In the genomic region with DNA sequence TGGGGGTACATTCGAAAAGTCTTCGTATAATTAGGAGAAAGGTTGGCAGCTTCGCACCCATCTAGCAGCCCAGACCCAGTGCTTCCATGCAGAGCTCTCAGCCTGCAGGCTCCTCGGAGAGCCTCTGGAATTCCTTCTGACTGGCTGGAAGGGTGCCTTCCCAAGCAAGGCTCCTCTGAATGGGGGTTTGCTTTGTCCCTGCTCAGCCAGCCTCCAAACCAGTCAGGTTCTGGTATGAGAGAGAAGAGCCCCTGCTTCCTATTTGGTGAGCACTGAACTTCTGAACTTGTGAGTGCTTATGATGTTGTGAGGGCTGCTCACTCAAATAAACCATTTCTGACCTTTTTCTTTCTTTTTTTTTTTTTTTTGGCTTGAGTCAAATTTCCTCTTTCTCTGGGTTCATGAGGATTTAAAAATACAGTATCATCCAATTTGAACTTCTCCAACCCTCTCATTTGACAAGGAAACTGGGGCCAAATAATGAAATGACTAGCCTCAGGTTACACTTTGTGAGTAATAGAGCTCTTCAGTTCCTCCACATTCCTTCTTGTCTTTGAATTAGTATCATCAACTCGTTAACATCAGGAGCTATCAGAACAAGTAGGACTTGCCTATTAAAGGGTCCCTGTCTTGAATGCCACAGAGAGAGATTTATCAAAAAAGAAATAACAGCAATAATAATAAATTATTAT, we compare ENCODE assay signal across 14 cellular contexts. TPM values are rescaled to one million over a fixed set of nuclear protein-coding genes. Genes with fewer than 3 reads are reported as not detected.
DNase-seq lines count a peak whose midpoint lies in the region; ATAC-seq, FAIRE-seq and TF ChIP-seq lines count a peak whose summit lies in the region.
"Had no signal": no experiment of that assay in that cellular context is flagged by ENCODE, and none has a peak within 500 bp of the region (broad histone marks: within the 10 kb centered on the region; RNA-seq: fewer than 3 reads in every experiment).

No MANE protein-coding gene starts in this region.

- DNase-seq in right lobe of liver: no peak
- no peak for DNase-seq in HepG2 (ENCODE audit: low spot score)
- DNase-seq in RWPE2 (ENCODE audit: low spot score): no peak
- DNase-seq in fibroblast of the aortic adventitia (ENCODE audit: low read depth): peak; percentile 51
- no peak for DNase-seq in posterior vena cava (ENCODE audit: low spot score)
- DNase-seq in effector memory CD4-positive, alpha-beta T cell: no peak
- DNase-seq: activated gamma-delta T cell, Calu3, hypothalamus, NCI-H1436, retina, tibial artery had no signal

- ATAC-seq in right lobe of liver (peak; percentile 24 to 74 (median 35)), HepG2 (no peak), RWPE2 (ENCODE audit: low read depth) (peak; percentile 50; the same call in 1 of the 3 replicates), HG02763 (IDR thresholded peaks at IDR 0.05; ENCODE audit: unreplicated experiment) (no peak), GM18519 (IDR thresholded peaks at IDR 0.05; ENCODE audit: low FRiP score, unreplicated experiment) (no peak)

- no peak overlapping the region for H3K9ac ChIP-seq in HepG2 (ENCODE audit: insufficient read depth, low read depth, low read length)

- H3K4me3 ChIP-seq in right lobe of liver: no peak overlapping the region
- no peak overlapping the region for H3K4me3 ChIP-seq in HepG2 (replicated peaks in 1 of 3; ENCODE audit: insufficient read depth in 1 of 3, low read depth in 2 of 3, low read length in 3 of 3)
- no peak overlapping the region for H3K4me3 ChIP-seq in RWPE2 (ENCODE audit: severe bottlenecking)
- no peak overlapping the region for H3K4me3 ChIP-seq in fibroblast of the aortic adventitia (ENCODE audit: low read depth, low read length)
- no peak overlapping the region for H3K4me3 ChIP-seq in effector memory CD4-positive, alpha-beta T cell (ENCODE audit: insufficient read depth, low read depth, low read length, poor library complexity, severe bottlenecking)
- H3K4me3 ChIP-seq: tibial artery had no signal

- POLR2A ChIA-PET in HepG2 (lab: Yijun Ruan, JAX): no interaction called here

- TF ChIP-seq RAD21 in HepG2 (CRISPR knock-in tag; IDR thresholded peaks at IDR 0.05): no peak

- H3K27me3 ChIP-seq in right lobe of liver: no peaks in the 10 kb centered on the region
- H3K27me3 ChIP-seq in HepG2 (ENCODE audit: control insufficient read depth in 1 of 2, insufficient read depth in 2 of 2, low read length in 2 of 2): peaks cover 0 to 4% of the 10 kb centered on the region in 2 experiments; a peak in 1 of 5 replicates
- H3K27me3 ChIP-seq in RWPE2 (ENCODE audit: insufficient read depth, poor library complexity, severe bottlenecking): no peaks in the 10 kb centered on the region
- H3K27me3 ChIP-seq in effector memory CD4-positive, alpha-beta T cell (replicated peaks; ENCODE audit: control insufficient read depth, insufficient read depth, low read length, poor library complexity, severe bottlenecking): no peaks in the 10 kb centered on the region
- H3K27me3 ChIP-seq: tibial artery had no signal

- no peaks in the 10 kb centered on the region for H3K79me2 ChIP-seq in HepG2 (ENCODE audit: insufficient read depth, low read length)

- no peak for TF ChIP-seq EP300 in HepG2 (IDR thresholded peaks at IDR 0.05; ENCODE audit: low read depth in 2 of 2, low read length in 2 of 2)
- no peak for TF ChIP-seq EP300 in HepG2 (CRISPR knock-in tag; IDR thresholded peaks at IDR 0.05; ENCODE audit: borderline replicate concordance)

- TF ChIP-seq POLR2A in right lobe of liver (IDR thresholded peaks at IDR 0.05) (no peak), HepG2 (IDR thresholded peaks at IDR 0.05; ENCODE audit: insufficient read depth in 1 of 2, low read depth in 2 of 2, low read length in 2 of 2) (no peak)

- H3K9me3 ChIP-seq in right lobe of liver: no peaks in the 10 kb centered on the region
- H3K9me3 ChIP-seq in HepG2 (ENCODE audit: low read length): no peaks in the 10 kb centered on the region
- H3K9me3 ChIP-seq in RWPE2 (ENCODE audit: severe bottlenecking): no peaks in the 10 kb centered on the region
- no peaks in the 10 kb centered on the region for H3K9me3 ChIP-seq in effector memory CD4-positive, alpha-beta T cell (ENCODE audit: control insufficient read depth, low read length)
- H3K9me3 ChIP-seq: tibial artery had no signal

- in situ Hi-C loops in HepG2 (cut with HindIII; ENCODE audit: extremely low pct_ligation_motif_present, low pct_unique_long_range_greater_than_20kb): no loop called here

- CTCF ChIA-PET in HepG2 (lab: Yijun Ruan, JAX; ENCODE audit: low intra/inter-chr PET ratio, low total read pairs): no interaction called here

- intact Hi-C loops in right lobe of liver (cut with DNase I): no loop called here
- intact Hi-C loops in HepG2 (cut with micrococcal nuclease; ENCODE audit: unreplicated experiment): no loop called here
- intact Hi-C loops in posterior vena cava (cut with DNase I): no loop called here

- WGBS in right lobe of liver (ENCODE audit: insufficient coverage, low coverage, low lambda C conversion rate, missing lambda C conversion rate): 37% methylated on average over 5 of the region's 5 CpGs
- 50% methylated on average over 4 of the region's 5 CpGs for WGBS in HepG2 (ENCODE audit: low lambda C conversion rate)

- no peaks in the 10 kb centered on the region for H4K20me1 ChIP-seq in HepG2 (ENCODE audit: insufficient read depth, low read length)

- no TSS peak for BruUV-seq in HepG2 (replicated peaks; lab: Mats Ljungman, UMichigan)

- H3K4me1 ChIP-seq in right lobe of liver (no peaks in the 10 kb centered on the region), HepG2 (ENCODE audit: insufficient read depth, low read length) (peaks cover 25% of the 10 kb centered on the region), RWPE2 (ENCODE audit: insufficient read depth, poor library complexity, severe bottlenecking) (no peaks in the 10 kb centered on the region)
- H3K4me1 ChIP-seq in effector memory CD4-positive, alpha-beta T cell (ENCODE audit: control insufficient read depth, insufficient read depth, low read length, poor library complexity, severe bottlenecking): no peaks in the 10 kb centered on the region
- H3K4me1 ChIP-seq: tibial artery had no signal

- H3K36me3 ChIP-seq in right lobe of liver (no peaks in the 10 kb centered on the region), HepG2 (replicated peaks in 1 of 2; ENCODE audit: control insufficient read depth in 1 of 2, insufficient read depth in 2 of 2, low read length in 2 of 2) (no peaks in the 10 kb centered on the region), RWPE2 (ENCODE audit: low read depth) (no peaks in the 10 kb centered on the region)
- no peaks in the 10 kb centered on the region for H3K36me3 ChIP-seq in effector memory CD4-positive, alpha-beta T cell (ENCODE audit: control insufficient read depth, insufficient read depth, low read length)
- H3K36me3 ChIP-seq: tibial artery had no signal

- no peak overlapping the region for H3K4me2 ChIP-seq in HepG2 (ENCODE audit: low read depth, low read length)

- no peak for FAIRE-seq in HepG2 (lab: Jason Lieb, UNC)

- H2AFZ ChIP-seq in HepG2 (ENCODE audit: low read length): no peak overlapping the region

- no peak for TF ChIP-seq CTCF in right lobe of liver (IDR thresholded peaks at IDR 0.05)
- no peak for TF ChIP-seq CTCF in HepG2 (CRISPR knock-in tag; IDR thresholded peaks at IDR 0.05)
- TF ChIP-seq CTCF in RWPE2 (IDR thresholded peaks at IDR 0.05; ENCODE audit: poor library complexity, severe bottlenecking): no peak
- no peak for TF ChIP-seq CTCF in fibroblast of the aortic adventitia (IDR thresholded peaks at IDR 0.05; ENCODE audit: insufficient read depth, low read length)

- H3K27ac ChIP-seq in right lobe of liver (no peak overlapping the region), HepG2 (ENCODE audit: extremely low read length, insufficient read depth, low read length) (no peak overlapping the region), RWPE2 (ENCODE audit: poor library complexity, severe bottlenecking) (no peak overlapping the region)
- H3K27ac ChIP-seq in effector memory CD4-positive, alpha-beta T cell (ENCODE audit: insufficient read depth, low read length, poor library complexity, severe bottlenecking): no peak overlapping the region
- H3K27ac ChIP-seq: tibial artery had no signal

RNA-seq across cellular contexts. Expression of gene GFI1, which starts 39.6 kb away (rescaled TPM):
- under 1 TPM; 0.12 to 0.80 (median 0.42) TPM for total RNA-seq in right lobe of liver
- 10.0 and 10.3 TPM in 2 replicates for total RNA-seq in HepG2 (2016; rRNA removed; fragmentation: Illumina TruSeq; extraction: Trizol)
- total RNA-seq in HepG2 (2016; cell fraction: cytosol; rRNA removed; fragmentation: Illumina TruSeq; extraction: Trizol; ENCODE audit: low read depth): 2.2 and 2.4 TPM in 2 replicates
- total RNA-seq in HepG2 (2016; cell fraction: insoluble cytoplasmic fraction; rRNA removed; fragmentation: Illumina TruSeq; extraction: Trizol): 7.8 and 10.1 TPM in 2 replicates
- total RNA-seq in HepG2 (2016; cell fraction: membrane; rRNA removed; fragmentation: Illumina TruSeq; extraction: Trizol): 7.6 and 8.3 TPM in 2 replicates
- 8.2 and 9.3 TPM in 2 replicates for total RNA-seq in HepG2 (2016; cell fraction: nucleus; rRNA removed; fragmentation: Illumina TruSeq; extraction: Trizol)
- polyA plus RNA-seq in HepG2 (2011; rRNA removed): 8.7 and 10.5 TPM in 2 replicates
- polyA plus RNA-seq in HepG2 (2011; cell fraction: cytosol; rRNA removed): 6.4 and 8.9 TPM in 2 replicates
- polyA plus RNA-seq in HepG2 (2011; cell fraction: nucleus; rRNA removed): 20.6 and 24.5 TPM in 2 replicates
- 5.6 and 9.4 TPM in 2 replicates for polyA plus RNA-seq in HepG2 (2012)
- polyA plus RNA-seq in HepG2 (2016; cell fraction: cytosol; fragmentation: Illumina TruSeq; extraction: Trizol; ENCODE audit: low read depth): 1.7 and 1.8 TPM in 2 replicates
- polyA plus RNA-seq in HepG2 (2016; cell fraction: insoluble cytoplasmic fraction; fragmentation: Illumina TruSeq; extraction: Trizol; ENCODE audit: low read depth): 9.4 and 11.2 TPM in 2 replicates
- 5.1 and 6.1 TPM in 2 replicates for polyA plus RNA-seq in HepG2 (2016; cell fraction: membrane; fragmentation: Illumina TruSeq; extraction: Trizol; ENCODE audit: low read depth)
- 17.1 and 17.5 TPM in 2 replicates for polyA plus RNA-seq in HepG2 (2016; cell fraction: nucleus; fragmentation: Illumina TruSeq; extraction: Trizol; ENCODE audit: insufficient read depth, low read depth)
- polyA minus RNA-seq in HepG2 (2011; rRNA and poly(A)+ RNA removed; ENCODE audit: low replicate concordance): 1.0 and 21.8 TPM in 2 replicates
- 6.8 and 9.8 TPM in 2 replicates for polyA minus RNA-seq in HepG2 (2011; cell fraction: cytosol; rRNA and poly(A)+ RNA removed)
- polyA minus RNA-seq in HepG2 (2011; cell fraction: nucleus; rRNA and poly(A)+ RNA removed): 14.0 and 15.8 TPM in 2 replicates
- 0.09 and 0.65 TPM in 2 replicates for total RNA-seq in fibroblast of the aortic adventitia (ENCODE audit: low replicate concordance)
- total RNA-seq in posterior vena cava: 1 to 10 TPM in 1 of 2 donors, under 1 TPM in 1; 0.76 to 1.1 TPM

Comparison
In these comparisons a context has a peak if more than half of its experiments do, and no peak if none do; other contexts are left out.
1. ATAC-seq: peak in right lobe of liver (4 of 4) and RWPE2 (single experiment); none in HepG2 (single experiment), HG02763 (single experiment) and GM18519 (single experiment).